In the genomic region with DNA sequence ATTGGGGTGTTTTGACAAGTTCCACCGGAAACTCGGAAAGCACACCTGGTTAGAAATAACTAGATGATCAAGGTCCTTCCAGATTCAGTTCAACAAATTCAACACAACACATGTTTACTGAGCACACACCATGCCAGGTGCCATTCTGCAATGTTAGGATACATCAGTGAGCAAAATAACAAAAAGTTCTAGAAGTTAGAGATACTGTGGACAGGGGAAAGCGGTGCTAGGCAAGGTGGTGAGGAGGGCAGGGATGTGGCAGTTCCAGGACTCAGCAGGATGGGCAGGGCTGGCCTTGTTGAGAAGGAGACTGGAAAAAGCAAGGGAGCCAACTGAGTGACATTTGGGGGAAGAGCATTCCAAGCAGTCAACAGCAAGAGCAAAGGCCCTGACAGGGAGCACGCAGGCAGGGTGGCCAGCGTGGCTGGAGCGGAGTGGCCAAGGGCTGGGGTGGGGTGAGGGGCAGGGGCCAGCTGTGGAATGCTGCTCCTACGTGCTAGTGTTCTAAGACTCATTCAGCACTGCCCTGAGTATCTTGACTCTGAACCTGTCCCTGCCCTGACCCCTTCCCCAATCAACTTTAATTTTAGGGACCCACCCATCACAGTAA, we compare ENCODE assay signal across 25 cellular contexts. TPM values are rescaled to one million over a fixed set of nuclear protein-coding genes. Genes with fewer than 3 reads are reported as not detected.
DNase-seq lines count a peak whose midpoint lies in the region; ATAC-seq and TF ChIP-seq lines count a peak whose summit lies in the region.
"Had no signal": no experiment of that assay in that cellular context is flagged by ENCODE, and none has a peak within 500 bp of the region (broad histone marks: within the 10 kb centered on the region; RNA-seq: fewer than 3 reads in every experiment).

No MANE protein-coding gene starts in this region.

- no peaks in the 10 kb centered on the region for H3K36me3 ChIP-seq in subcutaneous abdominal adipose tissue (ENCODE audit: control insufficient read depth in 5 of 5, insufficient read depth in 5 of 5, low read length in 5 of 5)
- H3K36me3 ChIP-seq in prostate gland = no peaks in the 10 kb centered on the region
- H3K36me3 ChIP-seq: colonic mucosa, SJCRH30, upper lobe of left lung had no signal

- H3K27ac ChIP-seq in subcutaneous abdominal adipose tissue (ENCODE audit: low read depth, low read length) (peak overlapping the region; percentile 54), prostate gland (no peak overlapping the region)
- H3K27ac ChIP-seq: C4-2B, colonic mucosa, SJCRH30, upper lobe of left lung had no signal

- H3K9me3 ChIP-seq in subcutaneous abdominal adipose tissue (ENCODE audit: control insufficient read depth in 5 of 5, low read length in 5 of 5) (no peaks in the 10 kb centered on the region), prostate gland (no peaks in the 10 kb centered on the region)
- H3K9me3 ChIP-seq: colonic mucosa, SJCRH30, upper lobe of left lung had no signal

- intact Hi-C loops in Right ventricle myocardium superior (cut with DNase I) (no loop called here), prostate gland (cut with DNase I) (no loop called here)

- ATAC-seq in Right ventricle myocardium superior (ENCODE audit: poor library complexity) = peak; percentile 61
- no peak for ATAC-seq in HG03565 (IDR thresholded peaks at IDR 0.05; ENCODE audit: unreplicated experiment)
- ATAC-seq: esophagus mucosa had no signal

- H3K4me1 ChIP-seq in subcutaneous abdominal adipose tissue (ENCODE audit: control insufficient read depth in 5 of 5, insufficient read depth in 5 of 5, low read length in 5 of 5) = peaks cover 8 to 33% (median 27%) of the 10 kb centered on the region in 5 donors
- no peaks in the 10 kb centered on the region for H3K4me1 ChIP-seq in prostate gland (replicated peaks)
- H3K4me1 ChIP-seq: colonic mucosa, SJCRH30 had no signal

- no peak for TF ChIP-seq CTCF in prostate gland (IDR thresholded peaks at IDR 0.05)

- H3K9ac ChIP-seq in subcutaneous abdominal adipose tissue (ENCODE audit: low read length in 5 of 5) = no peak overlapping the region

- H3K4me3 ChIP-seq in subcutaneous abdominal adipose tissue (ENCODE audit: low read depth in 1 of 5, low read length in 5 of 5) (no peak overlapping the region), prostate gland (no peak overlapping the region)
- H3K4me3 ChIP-seq: colonic mucosa, SJCRH30, upper lobe of left lung had no signal

- no peaks in the 10 kb centered on the region for H3K27me3 ChIP-seq in subcutaneous abdominal adipose tissue (ENCODE audit: control insufficient read depth in 5 of 5, insufficient read depth in 4 of 5, low read length in 5 of 5)
- H3K27me3 ChIP-seq in prostate gland (replicated peaks; ENCODE audit: insufficient read depth) = no peaks in the 10 kb centered on the region
- H3K27me3 ChIP-seq: colonic mucosa, upper lobe of left lung had no signal

- TF ChIP-seq POLR2A in prostate gland (IDR thresholded peaks at IDR 0.05) = no peak

- WGBS in prostate gland = 82% methylated on average over 7 of the region's 7 CpGs

- peak; percentile 49 for DNase-seq in ecto neural progenitor cell (ENCODE audit: low spot score)
- DNase-seq in Right ventricle myocardium superior = peak; percentile 63
- DNase-seq in mesenteric fat pad (ENCODE audit: low spot score) = peak; percentile 85
- no peak for DNase-seq in Kasumi-1 (lab: John Stamatoyannopoulos, UW)
- no peak for DNase-seq in prostate gland (ENCODE audit: low spot score)
- DNase-seq: activated CD4-positive, alpha-beta T cell treated with anti-CD3 and anti-CD28 coated beads, Interleukin-2, amount 50 U/mL, for 1 hour; activated naive CD4-positive, alpha-beta T cell treated with anti-CD3 and anti-CD28 coated beads, Interleukin-2, amount 10 ng/mL, durations not matched to agents 7 days and 5 days; Calu3; colonic mucosa; KG1; NCI-H1417; NCI-H2029 treated with DMSO at 0.1 percent for 48 hours; NCI-H226; SJCRH30; small intestine; stimulated activated CD4-positive, alpha-beta T cell treated with anti-CD3 and anti-CD28 coated beads, Interleukin-2, amount 100 ng/mL, for 24 hours; T1000 had no signal

RNA-seq across cellular contexts. Expression of a gene that starts 19.4 kb away (rescaled TPM):
- total RNA-seq in Right ventricle myocardium superior (10.6 TPM), mesenteric fat pad (0.35 TPM), prostate gland (10 to 100 TPM in 1 of 2 donors, 1 to 10 TPM in 1; 2.8 to 12.0 TPM)
- total RNA-seq: Calu3, lung microvascular endothelial cell had no signal

RNA-seq across cellular contexts. Expression of a gene that starts 27.4 kb away (rescaled TPM):
- not detected for total RNA-seq in Right ventricle myocardium superior
- total RNA-seq in mesenteric fat pad = not detected
- total RNA-seq in prostate gland = 1 to 10 TPM in 1 of 2 donors, not detected in 1; 2.7 TPM
- total RNA-seq: bronchial epithelial cell, Calu3, colonic mucosa, Daoy, esophagus mucosa, lung microvascular endothelial cell, SJCRH30 had no signal

RNA-seq across cellular contexts. Expression of a gene that starts 38.5 kb away (rescaled TPM):
- total RNA-seq in Right ventricle myocardium superior = 0.38 TPM
- total RNA-seq in mesenteric fat pad = not detected
- 10 to 100 TPM in 1 of 2 donors, 1 to 10 TPM in 1; 3.4 to 25.8 TPM for total RNA-seq in prostate gland
- total RNA-seq: colonic mucosa, Daoy, lung microvascular endothelial cell had no signal

RNA-seq across cellular contexts. Expression of a gene that starts 49.6 kb away (rescaled TPM):
- total RNA-seq in Right ventricle myocardium superior (not detected), mesenteric fat pad (not detected), prostate gland (under 1 TPM in 1 of 2 donors, not detected in 1; 0.40 TPM)
- total RNA-seq: bronchial epithelial cell, colonic mucosa, esophagus mucosa, lung microvascular endothelial cell, SJCRH30 had no signal

Comparison
In these comparisons a context has a peak if more than half of its experiments do, and no peak if none do; other contexts are left out.
1. DNase-seq: peak in ecto neural progenitor cell (single experiment), Right ventricle myocardium superior (single experiment) and mesenteric fat pad (single experiment); none in Kasumi-1 (0 of 2) and prostate gland (single experiment).